In the genomic region with DNA sequence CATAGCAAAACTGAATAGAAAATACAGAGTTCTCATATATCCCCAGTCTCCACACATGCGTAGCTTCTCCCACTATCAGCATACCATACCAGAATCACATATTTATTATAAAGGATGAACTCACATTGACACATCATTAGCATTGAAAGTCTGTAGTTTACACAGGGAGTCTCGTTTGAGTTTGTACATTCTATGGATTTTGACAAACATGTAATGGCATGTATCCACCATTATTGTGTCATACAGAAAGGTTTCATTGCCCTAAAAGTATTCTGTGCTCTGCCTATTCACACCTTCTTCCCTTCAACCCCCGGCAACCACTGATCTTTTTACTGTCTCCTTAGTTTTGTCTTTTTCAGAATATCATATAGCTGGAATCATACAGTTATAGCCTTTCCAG, we compare ENCODE assay signal across 19 cellular contexts.
DNase-seq lines count a peak whose midpoint lies in the region; ATAC-seq and TF ChIP-seq lines count a peak whose summit lies in the region.
"Had no signal": no experiment of that assay in that cellular context is flagged by ENCODE, and none has a peak within 500 bp of the region (broad histone marks: within the 10 kb centered on the region; RNA-seq: fewer than 3 reads in every experiment).

No MANE protein-coding gene starts in this region.

- H3K4me3 Mint-ChIP-seq in MCF 10A (ENCODE audit: unreplicated experiment): no peak overlapping the region
- no peak overlapping the region for H3K4me3 Mint-ChIP-seq in neural progenitor cell
- no peak overlapping the region for H3K4me3 Mint-ChIP-seq in effector memory CD8-positive, alpha-beta T cell
- H3K4me3 Mint-ChIP-seq: B cell; CD4-positive, alpha-beta T cell; CD8-positive, alpha-beta T cell had no signal

- TF ChIP-seq POLR2A in breast epithelium (IDR thresholded peaks at IDR 0.05): no peak

- no TSS peak for BruUV-seq in MCF 10A (replicated peaks; lab: Mats Ljungman, UMichigan)

- TF ChIP-seq CTCF in MCF 10A (IDR thresholded peaks at IDR 0.05; ENCODE audit: unreplicated experiment) (no peak), breast epithelium (IDR thresholded peaks at IDR 0.05) (no peak), epithelial cell of esophagus (IDR thresholded peaks at IDR 0.05; ENCODE audit: insufficient read depth, low read depth, low read length, missing control alignments) (no peak), neural progenitor cell (IDR thresholded peaks at IDR 0.05) (no peak), coronary artery (IDR thresholded peaks at IDR 0.05) (no peak)

- no peaks in the 10 kb centered on the region for H4K20me1 ChIP-seq in neural progenitor cell (ENCODE audit: low read depth)
- H4K20me1 ChIP-seq: BLaER1 treated with 17β-estradiol and CSF1 and Interleukin-3, amounts not matched to agents 10 nM and 100 nM had no signal

- H3K9ac ChIP-seq in neural progenitor cell: no peak overlapping the region
- H3K9ac ChIP-seq: BLaER1 treated with 17β-estradiol and CSF1 and Interleukin-3, amounts not matched to agents 10 nM and 100 nM had no signal

- H3K27ac ChIP-seq in breast epithelium (no peak overlapping the region), neural progenitor cell (no peak overlapping the region), coronary artery (no peak overlapping the region)
- H3K27ac ChIP-seq: 22Rv1; A549; BLaER1 treated with 17β-estradiol and CSF1 and Interleukin-3, amounts not matched to agents 10 nM and 100 nM; C4-2B had no signal

- H3K27ac Mint-ChIP-seq in MCF 10A (ENCODE audit: low read depth, unreplicated experiment): peak overlapping the region; percentile 14
- H3K27ac Mint-ChIP-seq in neural progenitor cell: no peak overlapping the region
- no peak overlapping the region for H3K27ac Mint-ChIP-seq in effector memory CD8-positive, alpha-beta T cell
- H3K27ac Mint-ChIP-seq: B cell; CD4-positive, alpha-beta T cell; CD8-positive, alpha-beta T cell had no signal

- H3K36me3 Mint-ChIP-seq in MCF 10A (ENCODE audit: insufficient read depth, unreplicated experiment) (no peaks in the 10 kb centered on the region), neural progenitor cell (no peaks in the 10 kb centered on the region)
- no peaks in the 10 kb centered on the region for H3K36me3 Mint-ChIP-seq in effector memory CD8-positive, alpha-beta T cell (ENCODE audit: insufficient read depth)
- H3K36me3 Mint-ChIP-seq: CD8-positive, alpha-beta T cell had no signal

- POLR2A ChIA-PET in MCF 10A (lab: Yijun Ruan, JAX): no interaction called here

- H3K4me1 ChIP-seq in breast epithelium (no peaks in the 10 kb centered on the region), neural progenitor cell (no peaks in the 10 kb centered on the region)
- H3K4me1 ChIP-seq: A549; BLaER1 treated with 17β-estradiol and CSF1 and Interleukin-3, amounts not matched to agents 10 nM and 100 nM; Caco-2 had no signal

- H3K27me3 ChIP-seq in breast epithelium (no peaks in the 10 kb centered on the region), neural progenitor cell (no peaks in the 10 kb centered on the region)
- H3K27me3 ChIP-seq: BLaER1 treated with 17β-estradiol and CSF1 and Interleukin-3, amounts not matched to agents 10 nM and 100 nM had no signal

- no peaks in the 10 kb centered on the region for H3K9me3 ChIP-seq in breast epithelium
- H3K9me3 ChIP-seq in neural progenitor cell (ENCODE audit: low read depth): no peaks in the 10 kb centered on the region
- H3K9me3 ChIP-seq: A549; BLaER1 treated with 17β-estradiol and CSF1 and Interleukin-3, amounts not matched to agents 10 nM and 100 nM; Caco-2 had no signal

- no peak overlapping the region for H3K4me2 ChIP-seq in neural progenitor cell
- H3K4me2 ChIP-seq: A549; BLaER1 treated with 17β-estradiol and CSF1 and Interleukin-3, amounts not matched to agents 10 nM and 100 nM had no signal

- no peaks in the 10 kb centered on the region for H3F3A ChIP-seq in neural progenitor cell (ENCODE audit: low read depth)

- H3K36me3 ChIP-seq in breast epithelium (peaks cover 3% of the 10 kb centered on the region), neural progenitor cell (no peaks in the 10 kb centered on the region)
- H3K36me3 ChIP-seq: BLaER1 treated with 17β-estradiol and CSF1 and Interleukin-3, amounts not matched to agents 10 nM and 100 nM had no signal

- DNase-seq in MCF 10A (ENCODE audit: unreplicated experiment) (no peak), breast epithelium (ENCODE audit: low spot score in 2 of 2) (no peak), epithelial cell of esophagus (ENCODE audit: low read depth) (peak; percentile 78), neural progenitor cell (ENCODE audit: low spot score) (no peak), coronary artery (ENCODE audit: low spot score) (no peak)
- no peak for DNase-seq in effector memory CD8-positive, alpha-beta T cell
- DNase-seq: AML-193; Caco-2; Calu3; CD4-positive, alpha-beta T cell; CD8-positive, alpha-beta T cell; DMS79 treated with DMSO at 0.1 percent for 48 hours; GDM1 had no signal

- peaks cover 6% of the 10 kb centered on the region for H3K4me1 Mint-ChIP-seq in MCF 10A (ENCODE audit: insufficient read depth, unreplicated experiment)
- no peaks in the 10 kb centered on the region for H3K4me1 Mint-ChIP-seq in neural progenitor cell
- H3K4me1 Mint-ChIP-seq in effector memory CD8-positive, alpha-beta T cell (ENCODE audit: low read depth in 2 of 2): no peaks in the 10 kb centered on the region
- H3K4me1 Mint-ChIP-seq: B cell had no signal

- H3K79me2 ChIP-seq in neural progenitor cell (ENCODE audit: low read depth): no peaks in the 10 kb centered on the region

- H3K4me3 ChIP-seq in breast epithelium: no peak overlapping the region
- no peak overlapping the region for H3K4me3 ChIP-seq in epithelial cell of esophagus (ENCODE audit: low read length)
- no peak overlapping the region for H3K4me3 ChIP-seq in neural progenitor cell
- H3K4me3 ChIP-seq in coronary artery: no peak overlapping the region
- H3K4me3 ChIP-seq: A549; BLaER1 treated with 17β-estradiol and CSF1 and Interleukin-3, amounts not matched to agents 10 nM and 100 nM; GM12878 had no signal

- H3K27me3 Mint-ChIP-seq in MCF 10A (ENCODE audit: insufficient read depth, unreplicated experiment) (no peaks in the 10 kb centered on the region), neural progenitor cell (ENCODE audit: insufficient read depth, low read depth) (no peaks in the 10 kb centered on the region)
- H3K27me3 Mint-ChIP-seq in effector memory CD8-positive, alpha-beta T cell: no peaks in the 10 kb centered on the region
- H3K27me3 Mint-ChIP-seq: B cell; CD4-positive, alpha-beta T cell had no signal

- H3K9me3 Mint-ChIP-seq in MCF 10A (ENCODE audit: unreplicated experiment) (no peaks in the 10 kb centered on the region), neural progenitor cell (no peaks in the 10 kb centered on the region)
- H3K9me3 Mint-ChIP-seq in effector memory CD8-positive, alpha-beta T cell: peaks cover 0 to 1% of the 10 kb centered on the region in 2 donors

- ATAC-seq in effector memory CD8-positive, alpha-beta T cell (replicated peaks): no peak
- ATAC-seq: A549; CD8-positive, alpha-beta T cell; GM12878 had no signal

- CTCF ChIA-PET in MCF 10A (lab: Yijun Ruan, JAX): no interaction called here

- intact Hi-C loops in MCF 10A (cut with micrococcal nuclease): no loop called here
- intact Hi-C loops in breast epithelium (cut with DNase I; ENCODE audit: low total_unique reads): no loop called here

- H2AFZ ChIP-seq in neural progenitor cell (replicated peaks): peak overlapping the region; percentile 23
